Comparison of ENCODE assay signal across 1 cellular context in the genomic region with DNA sequence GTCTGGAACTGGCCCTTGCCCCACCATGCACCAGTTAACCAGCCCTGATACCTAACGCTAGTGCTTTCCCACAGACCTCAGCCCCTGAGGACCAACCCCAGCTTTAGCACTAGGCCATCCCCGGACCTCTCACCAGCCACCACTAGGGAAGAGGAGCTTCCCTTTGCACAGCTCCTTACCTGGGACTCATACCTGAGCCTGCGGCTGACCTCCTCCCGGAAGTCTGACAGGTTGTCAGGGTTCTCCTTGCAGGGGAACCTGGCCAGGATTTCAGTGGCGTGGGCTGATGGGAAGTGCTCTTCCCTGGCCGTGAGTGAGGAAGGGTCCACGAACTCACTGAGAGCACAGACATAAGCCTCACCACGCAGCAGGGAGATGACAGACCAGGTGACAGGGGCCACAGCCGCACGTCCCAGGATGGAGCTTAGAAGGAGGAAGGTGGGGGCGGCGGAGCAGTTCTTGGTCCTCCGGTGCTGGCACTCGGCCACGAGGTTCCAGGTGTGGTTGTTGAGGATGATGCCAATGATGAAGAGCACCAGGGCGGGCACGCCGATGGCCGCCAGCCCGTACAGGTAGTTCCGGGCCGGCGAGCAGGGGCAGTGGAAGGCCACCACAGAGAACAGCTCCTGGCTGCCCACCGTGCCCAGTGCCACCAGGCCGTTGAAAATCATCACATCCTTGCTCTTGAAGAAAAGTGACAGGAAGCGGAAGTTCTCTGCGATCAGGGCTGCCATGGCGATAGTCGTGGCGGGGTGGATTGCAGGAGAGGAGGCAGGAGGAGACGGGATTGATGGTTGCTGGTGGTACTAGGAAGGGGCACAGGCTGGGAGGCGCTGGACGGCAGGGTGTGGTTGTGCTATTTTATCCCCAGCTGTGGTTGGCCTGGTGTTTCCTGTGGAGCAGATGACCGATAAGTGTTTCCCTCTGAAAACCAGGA.
TF ChIP-seq lines count a peak whose summit lies in the region.

No MANE protein-coding gene starts in this region.

TF ChIP-seq in endothelial cell of umbilical vein, 7 proteins besides CTCF, POLR2A, EP300 and RAD21:
- TF ChIP-seq POLR2AphosphoS5 (IDR thresholded peaks at IDR 0.05; ENCODE audit: insufficient read depth, low read depth, low read length), result no peak
- no peak for TF ChIP-seq JUN (IDR thresholded peaks at IDR 0.05; ENCODE audit: borderline replicate concordance, insufficient read depth, insufficient read length, low read depth)
